ENCODE assay signal across 8 cellular contexts in the genomic region with DNA sequence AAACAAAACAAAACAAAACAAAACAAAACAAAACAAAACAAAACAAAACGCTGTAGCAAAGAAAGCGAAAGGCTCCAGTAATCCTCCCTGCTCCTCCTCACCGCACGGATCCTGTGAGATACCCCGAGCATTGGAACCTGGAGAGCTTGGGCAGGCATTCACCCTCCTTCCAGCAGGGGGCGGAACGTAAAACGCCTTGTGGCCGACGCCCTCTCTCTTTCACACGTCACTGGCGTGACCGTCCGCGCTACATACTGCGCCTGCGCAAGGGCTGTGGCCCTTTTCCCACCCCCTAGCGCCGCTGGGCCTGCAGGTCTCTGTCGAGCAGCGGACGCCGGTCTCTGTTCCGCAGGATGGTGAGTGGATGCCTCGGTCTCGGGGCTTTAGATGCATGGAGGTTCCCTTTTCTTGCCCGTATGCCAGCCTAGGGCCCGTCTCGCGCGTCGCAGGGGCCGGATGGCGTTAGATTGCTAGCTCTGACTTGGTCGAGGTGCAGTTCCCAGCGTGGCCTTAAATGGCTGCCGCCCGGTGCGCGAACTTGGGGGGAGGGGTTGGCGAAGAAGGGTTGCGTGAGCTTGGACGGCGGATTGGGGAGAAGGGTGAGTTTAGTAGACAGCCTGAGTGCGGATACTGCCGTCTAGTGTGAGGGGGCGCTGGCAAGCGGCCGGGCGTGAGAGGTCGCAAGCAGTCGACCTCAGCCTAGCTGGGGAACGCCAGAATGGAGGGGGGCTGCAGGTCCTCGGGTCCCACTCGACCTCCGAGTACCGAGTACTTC. TPM values are rescaled to one million over a fixed set of nuclear protein-coding genes. Genes with fewer than 3 reads are reported as not detected.
DNase-seq lines count a peak whose midpoint lies in the region; ATAC-seq and TF ChIP-seq lines count a peak whose summit lies in the region.

A gene (plus strand): TSS at position 279 of the 775 bp plus-strand sequence. CDS start 75 bp downstream, at position 354.

- peaks cover 46% of the 10 kb centered on the region for H3K4me1 ChIP-seq in CD4-positive, alpha-beta memory T cell (ENCODE audit: insufficient read depth, low read length)
- H3K4me1 ChIP-seq in liver (ENCODE audit: control insufficient read depth in 4 of 4, insufficient read depth in 4 of 4, low read length in 3 of 4): peaks cover 5 to 14% (median 7%) of the 10 kb centered on the region in 4 donors

- H3K9ac ChIP-seq in liver (ENCODE audit: low read depth in 1 of 2, low read length in 2 of 2): peak within 1 kb of the TSS; percentile 83 to 99

- peaks cover 0 to 3% (median 0%) of the 10 kb centered on the region in 8 donors for H3K9me3 Mint-ChIP-seq in CD4-positive, alpha-beta memory T cell

- peak within 1 kb of the TSS; percentile 98 to 100 (median 99) for H3K27ac Mint-ChIP-seq in CD4-positive, alpha-beta memory T cell

- peaks cover 35 to 55% (median 45%) of the 10 kb centered on the region in 4 donors for H3K4me1 Mint-ChIP-seq in CD4-positive, alpha-beta memory T cell

- intact Hi-C loops in CD4-positive, alpha-beta memory T cell (cut with micrococcal nuclease): loop anchor here (1.0 to 5.0 kb wide), 6 partner anchors 128 to 1077 kb away; a partner anchor contains a TSS

- H3K4me3 Mint-ChIP-seq in CD4-positive, alpha-beta memory T cell: peak within 1 kb of the TSS; percentile 98 to 100 (median 100)

- DNase-seq in CD4-positive, alpha-beta memory T cell: peak; percentile 97 to 100 (median 98)
- peak; percentile 96 for DNase-seq in NCI-H774 (lab: John Stamatoyannopoulos, UW)
- peak; percentile 95 to 96 for DNase-seq in activated CD4-positive, alpha-beta T cell treated with anti-CD3 and anti-CD28 coated beads, Interleukin-2, amount 50 U/mL, for 4 hours
- peak; percentile 94 to 97 for DNase-seq in dermis microvascular lymphatic vessel endothelial cell (ENCODE audit: low read depth in 2 of 2)
- peak; percentile 98 for DNase-seq in stimulated activated CD4-positive, alpha-beta T cell treated with anti-CD3 and anti-CD28 coated beads, Interleukin-4, amount 100 ng/mL, for 24 hours

- no peaks in the 10 kb centered on the region for H3K27me3 ChIP-seq in CD4-positive, alpha-beta memory T cell (ENCODE audit: insufficient read depth, low read length)
- no peaks in the 10 kb centered on the region for H3K27me3 ChIP-seq in liver (ENCODE audit: control insufficient read depth in 4 of 4, insufficient read depth in 4 of 4, low read length in 3 of 4)

- POLR2A ChIA-PET in CD4-positive, alpha-beta memory T cell (lab: Charles Lee; ENCODE audit: partially characterized antibody): interaction anchor here (0.7 to 2.5 kb wide), 25 partner anchors 10 to 1047 kb away, joined by 3 to 60 read pairs (median 5); a partner anchor contains a TSS

- peak within 1 kb of the TSS; percentile 93 for H3K27ac ChIP-seq in CD4-positive, alpha-beta memory T cell (ENCODE audit: low read depth, low read length)
- H3K27ac ChIP-seq in liver (ENCODE audit: low read depth in 1 of 2, low read length in 2 of 2): peak within 1 kb of the TSS; percentile 91 to 93

- peaks cover 0 to 1% of the 10 kb centered on the region in 2 donors for H3K27me3 Mint-ChIP-seq in CD4-positive, alpha-beta memory T cell

- TF ChIP-seq CTCF in liver (IDR thresholded peaks at IDR 0.05; ENCODE audit: low read depth, low read length, missing input control): peak; percentile 97

- under 1% methylated on average over 57 of the region's 57 CpGs for WGBS in liver

- ATAC-seq in GM19397 (IDR thresholded peaks at IDR 0.05; ENCODE audit: unreplicated experiment) (peak; percentile 95), HG03571 (IDR thresholded peaks at IDR 0.05; ENCODE audit: unreplicated experiment) (peak; percentile 90)

- H3K9me3 ChIP-seq in CD4-positive, alpha-beta memory T cell (ENCODE audit: control insufficient read depth in 1 of 2, low read length in 2 of 2): no peaks in the 10 kb centered on the region
- no peaks in the 10 kb centered on the region for H3K9me3 ChIP-seq in liver (ENCODE audit: control insufficient read depth in 4 of 4, low read length in 3 of 4)

- peaks cover 29 to 52% of the 10 kb centered on the region in 2 donors for H3K36me3 Mint-ChIP-seq in CD4-positive, alpha-beta memory T cell

- H3K4me3 ChIP-seq in CD4-positive, alpha-beta memory T cell (ENCODE audit: low read length in 2 of 2): peak within 1 kb of the TSS; percentile 54 to 100
- peak within 1 kb of the TSS; percentile 72 to 95 (median 93) for H3K4me3 ChIP-seq in liver (ENCODE audit: low read depth in 1 of 3, low read length in 3 of 3)

- H3K36me3 ChIP-seq in CD4-positive, alpha-beta memory T cell (ENCODE audit: insufficient read depth, low read length): peaks cover 20% of the 10 kb centered on the region
- peaks cover 3 to 27% (median 21%) of the 10 kb centered on the region in 4 donors for H3K36me3 ChIP-seq in liver (ENCODE audit: control insufficient read depth in 4 of 4, insufficient read depth in 3 of 4, low read depth in 1 of 4, low read length in 3 of 4)

- TF ChIP-seq RAD21 in liver (IDR thresholded peaks at IDR 0.05): peak; percentile 71 to 80

- CTCF ChIA-PET in CD4-positive, alpha-beta memory T cell (lab: Charles Lee; ENCODE audit: partially characterized antibody): interaction anchor here (0.6 to 3.0 kb wide), 23 partner anchors 9 to 1013 kb away, joined by 3 to 15 read pairs (median 4); a partner anchor contains a TSS

TF ChIP-seq in liver, 16 proteins besides CTCF, POLR2A, EP300 and RAD21:
- TF ChIP-seq, protein P1, sequence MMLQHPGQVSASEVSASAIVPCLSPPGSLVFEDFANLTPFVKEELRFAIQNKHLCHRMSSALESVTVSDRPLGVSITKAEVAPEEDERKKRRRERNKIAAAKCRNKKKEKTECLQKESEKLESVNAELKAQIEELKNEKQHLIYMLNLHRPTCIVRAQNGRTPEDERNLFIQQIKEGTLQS (IDR thresholded peaks at IDR 0.05): no peak
- TF ChIP-seq RXRA (IDR thresholded peaks at IDR 0.05): peak; percentile 73 to 94
- TF ChIP-seq FOXA1 (IDR thresholded peaks at IDR 0.05): no peak
- TF ChIP-seq, protein P2, sequence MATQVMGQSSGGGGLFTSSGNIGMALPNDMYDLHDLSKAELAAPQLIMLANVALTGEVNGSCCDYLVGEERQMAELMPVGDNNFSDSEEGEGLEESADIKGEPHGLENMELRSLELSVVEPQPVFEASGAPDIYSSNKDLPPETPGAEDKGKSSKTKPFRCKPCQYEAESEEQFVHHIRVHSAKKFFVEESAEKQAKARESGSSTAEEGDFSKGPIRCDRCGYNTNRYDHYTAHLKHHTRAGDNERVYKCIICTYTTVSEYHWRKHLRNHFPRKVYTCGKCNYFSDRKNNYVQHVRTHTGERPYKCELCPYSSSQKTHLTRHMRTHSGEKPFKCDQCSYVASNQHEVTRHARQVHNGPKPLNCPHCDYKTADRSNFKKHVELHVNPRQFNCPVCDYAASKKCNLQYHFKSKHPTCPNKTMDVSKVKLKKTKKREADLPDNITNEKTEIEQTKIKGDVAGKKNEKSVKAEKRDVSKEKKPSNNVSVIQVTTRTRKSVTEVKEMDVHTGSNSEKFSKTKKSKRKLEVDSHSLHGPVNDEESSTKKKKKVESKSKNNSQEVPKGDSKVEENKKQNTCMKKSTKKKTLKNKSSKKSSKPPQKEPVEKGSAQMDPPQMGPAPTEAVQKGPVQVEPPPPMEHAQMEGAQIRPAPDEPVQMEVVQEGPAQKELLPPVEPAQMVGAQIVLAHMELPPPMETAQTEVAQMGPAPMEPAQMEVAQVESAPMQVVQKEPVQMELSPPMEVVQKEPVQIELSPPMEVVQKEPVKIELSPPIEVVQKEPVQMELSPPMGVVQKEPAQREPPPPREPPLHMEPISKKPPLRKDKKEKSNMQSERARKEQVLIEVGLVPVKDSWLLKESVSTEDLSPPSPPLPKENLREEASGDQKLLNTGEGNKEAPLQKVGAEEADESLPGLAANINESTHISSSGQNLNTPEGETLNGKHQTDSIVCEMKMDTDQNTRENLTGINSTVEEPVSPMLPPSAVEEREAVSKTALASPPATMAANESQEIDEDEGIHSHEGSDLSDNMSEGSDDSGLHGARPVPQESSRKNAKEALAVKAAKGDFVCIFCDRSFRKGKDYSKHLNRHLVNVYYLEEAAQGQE (IDR thresholded peaks at IDR 0.05): peak; percentile 96
- TF ChIP-seq YY1 (IDR thresholded peaks at IDR 0.05): peak; percentile 99
- TF ChIP-seq, protein P3, sequence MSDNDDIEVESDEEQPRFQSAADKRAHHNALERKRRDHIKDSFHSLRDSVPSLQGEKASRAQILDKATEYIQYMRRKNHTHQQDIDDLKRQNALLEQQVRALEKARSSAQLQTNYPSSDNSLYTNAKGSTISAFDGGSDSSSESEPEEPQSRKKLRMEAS (IDR thresholded peaks at IDR 0.05): peak; percentile 94
- peak; percentile 77 for TF ChIP-seq NR2F2 (IDR thresholded peaks at IDR 0.05)
- TF ChIP-seq, protein P4, sequence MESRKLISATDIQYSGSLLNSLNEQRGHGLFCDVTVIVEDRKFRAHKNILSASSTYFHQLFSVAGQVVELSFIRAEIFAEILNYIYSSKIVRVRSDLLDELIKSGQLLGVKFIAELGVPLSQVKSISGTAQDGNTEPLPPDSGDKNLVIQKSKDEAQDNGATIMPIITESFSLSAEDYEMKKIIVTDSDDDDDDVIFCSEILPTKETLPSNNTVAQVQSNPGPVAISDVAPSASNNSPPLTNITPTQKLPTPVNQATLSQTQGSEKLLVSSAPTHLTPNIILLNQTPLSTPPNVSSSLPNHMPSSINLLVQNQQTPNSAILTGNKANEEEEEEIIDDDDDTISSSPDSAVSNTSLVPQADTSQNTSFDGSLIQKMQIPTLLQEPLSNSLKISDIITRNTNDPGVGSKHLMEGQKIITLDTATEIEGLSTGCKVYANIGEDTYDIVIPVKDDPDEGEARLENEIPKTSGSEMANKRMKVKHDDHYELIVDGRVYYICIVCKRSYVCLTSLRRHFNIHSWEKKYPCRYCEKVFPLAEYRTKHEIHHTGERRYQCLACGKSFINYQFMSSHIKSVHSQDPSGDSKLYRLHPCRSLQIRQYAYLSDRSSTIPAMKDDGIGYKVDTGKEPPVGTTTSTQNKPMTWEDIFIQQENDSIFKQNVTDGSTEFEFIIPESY (IDR thresholded peaks at IDR 0.05): peak; percentile 92
- peak; percentile 17 to 54 for TF ChIP-seq HNF4A (conservative IDR thresholded peaks at IDR 0.05)
- peak; percentile 18 for TF ChIP-seq EGR1 (IDR thresholded peaks at IDR 0.05; ENCODE audit: low read depth in 2 of 2)
- TF ChIP-seq GABPA (IDR thresholded peaks at IDR 0.05 in 1 of 2, conservative IDR thresholded peaks at IDR 0.05 in 1 of 2): peak in 1 of 2 donors; percentile 29
- no peak for TF ChIP-seq HNF4G (IDR thresholded peaks at IDR 0.05)
- TF ChIP-seq TAF1 (conservative IDR thresholded peaks at IDR 0.05): peak; percentile 95
- peak; percentile 48 for TF ChIP-seq SP1 (IDR thresholded peaks at IDR 0.05)
- TF ChIP-seq FOXA2 (IDR thresholded peaks at IDR 0.05): no peak
- peak in 1 of 2 donors; percentile 28 for TF ChIP-seq JUND (IDR thresholded peaks at IDR 0.05)

RNA-seq across cellular contexts. Expression of the gene that starts here (rescaled TPM):
- 1,000 to 10,000 TPM; 1,501 to 1,588 TPM for total RNA-seq in CD4-positive, alpha-beta memory T cell
- polyA plus RNA-seq in CD4-positive, alpha-beta memory T cell: 1,000 to 10,000 TPM; 1,927 to 2,646 TPM
- total RNA-seq in dermis microvascular lymphatic vessel endothelial cell: 1,100 and 1,183 TPM in 2 replicates
- total RNA-seq in liver: 100 to 1,000 TPM; 336 to 765 TPM
- 100 to 1,000 TPM; 359 to 442 TPM for polyA plus RNA-seq in liver

Comparison
In these comparisons a context has a peak if more than half of its experiments do, and no peak if none do; other contexts are left out.
1. Peak in every context shown above with its lines: DNase-seq, ATAC-seq, H3K4me3 ChIP-seq and H3K27ac ChIP-seq.
2. RNA of the gene that starts here (polyA plus RNA-seq): 1,927 to 2,646 TPM in CD4-positive, alpha-beta memory T cell; 359 to 442 TPM in liver; every median in the first group is over 4 times any median in the second.